Comparison of ENCODE assay signal across 18 cellular contexts in the genomic region with DNA sequence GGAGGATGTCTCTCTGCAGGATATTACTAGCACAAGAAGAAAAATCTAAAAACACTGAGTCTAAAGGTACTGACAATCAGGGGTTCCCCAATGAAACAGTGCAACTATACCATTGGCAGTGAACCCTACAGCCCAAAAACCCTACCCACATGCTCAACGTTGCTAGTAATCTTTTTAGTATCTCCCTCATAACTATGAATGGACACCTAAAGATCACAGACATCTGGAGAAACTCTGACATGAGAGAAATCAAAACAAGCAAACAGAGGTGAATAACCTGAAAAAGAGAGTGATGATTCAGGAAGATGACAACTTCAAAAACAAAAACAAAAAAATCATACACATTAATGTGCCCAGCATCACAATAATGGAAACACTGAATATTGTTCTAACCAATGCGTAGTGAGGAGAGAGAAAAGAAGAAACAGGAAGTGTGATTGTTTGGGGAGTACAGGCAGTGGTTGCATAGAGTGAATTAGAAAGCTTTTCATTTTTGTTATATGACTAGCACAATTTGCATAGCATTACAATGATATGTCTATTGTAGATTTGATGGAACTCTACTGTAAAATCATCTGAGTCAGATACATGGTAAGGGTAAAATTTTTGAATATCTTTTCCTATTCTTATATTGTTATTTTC.
DNase-seq lines count a peak whose midpoint lies in the region; ATAC-seq and TF ChIP-seq lines count a peak whose summit lies in the region.
"Had no signal": no experiment of that assay in that cellular context is flagged by ENCODE, and none has a peak within 500 bp of the region (broad histone marks: within the 10 kb centered on the region; RNA-seq: fewer than 3 reads in every experiment).

No MANE protein-coding gene starts in this region.

- H3K27ac Mint-ChIP-seq in activated T-cell treated with anti-CD3 and anti-CD28 coated beads, Interleukin-2, amount 50 U/mL, for 72 hours = no peak overlapping the region
- no peak overlapping the region for H3K27ac Mint-ChIP-seq in activated T-cell treated with anti-CD3 and anti-CD28 coated beads, Interleukin-2, amount 50 U/mL, for 24 hours
- H3K27ac Mint-ChIP-seq in stimulated activated effector memory CD8-positive, alpha-beta T cell treated with anti-CD3 and anti-CD28 coated beads, Interleukin-12 subunit alpha, Interleukin-12 subunit beta, amount 100 ng/mL, for 72 hours = no peak overlapping the region
- H3K27ac Mint-ChIP-seq: activated T-helper 1 cell treated with anti-CD3 and anti-CD28 coated beads, Interleukin-12 subunit alpha, Interleukin-12 subunit beta, Interleukin-2, Interleukin-4 antibody, amounts not matched to agents 30 ng/mL and 10 ng/mL and 1 ng/mL, durations not matched to agents 14 hours and 24 hours and 36 hours; CD4-positive, alpha-beta T cell; endodermal cell; memory B cell had no signal

- no peak overlapping the region for H3K4me3 Mint-ChIP-seq in activated T-cell treated with anti-CD3 and anti-CD28 coated beads, Interleukin-2, amount 50 U/mL, for 72 hours
- no peak overlapping the region for H3K4me3 Mint-ChIP-seq in activated T-cell treated with anti-CD3 and anti-CD28 coated beads, Interleukin-2, amount 50 U/mL, for 24 hours
- H3K4me3 Mint-ChIP-seq in stimulated activated effector memory CD8-positive, alpha-beta T cell treated with anti-CD3 and anti-CD28 coated beads, Interleukin-12 subunit alpha, Interleukin-12 subunit beta, amount 100 ng/mL, for 72 hours = no peak overlapping the region
- H3K4me3 Mint-ChIP-seq: activated T-helper 1 cell treated with anti-CD3 and anti-CD28 coated beads, Interleukin-12 subunit alpha, Interleukin-12 subunit beta, Interleukin-2, Interleukin-4 antibody, amounts not matched to agents 30 ng/mL and 10 ng/mL and 1 ng/mL, durations not matched to agents 14 hours and 24 hours and 36 hours; CD4-positive, alpha-beta T cell; endodermal cell; memory B cell had no signal

- DNase-seq in activated T-cell treated with anti-CD3 and anti-CD28 coated beads, Interleukin-2, amount 50 U/mL, for 72 hours = no peak
- DNase-seq in activated T-cell treated with anti-CD3 and anti-CD28 coated beads, Interleukin-2, amount 50 U/mL, for 24 hours = no peak
- DNase-seq in stimulated activated effector memory CD8-positive, alpha-beta T cell treated with anti-CD3 and anti-CD28 coated beads, Interleukin-12 subunit alpha, Interleukin-12 subunit beta, amount 100 ng/mL, for 72 hours (ENCODE audit: low spot score in 2 of 2) = no peak
- DNase-seq in hepatic stellate cell (ENCODE audit: low spot score) (no peak), coronary artery (ENCODE audit: low spot score) (no peak)
- DNase-seq: CD4-positive, alpha-beta T cell; central memory CD4-positive, alpha-beta T cell; endodermal cell; NCI-H1436; right cardiac atrium; stimulated activated CD4-positive, alpha-beta T cell treated with anti-CD3 and anti-CD28 coated beads, Interleukin-2, amount 100 ng/mL, for 24 hours had no signal

- no peak overlapping the region for H3K27ac ChIP-seq in coronary artery
- H3K27ac ChIP-seq: SJSA1, thoracic aorta had no signal

- peaks cover 3 to 9% of the 10 kb centered on the region in 2 donors for H3K9me3 Mint-ChIP-seq in activated T-cell treated with anti-CD3 and anti-CD28 coated beads, Interleukin-2, amount 50 U/mL, for 72 hours
- peaks cover 10% of the 10 kb centered on the region for H3K9me3 Mint-ChIP-seq in activated T-cell treated with anti-CD3 and anti-CD28 coated beads, Interleukin-2, amount 50 U/mL, for 24 hours
- H3K9me3 Mint-ChIP-seq in stimulated activated effector memory CD8-positive, alpha-beta T cell treated with anti-CD3 and anti-CD28 coated beads, Interleukin-12 subunit alpha, Interleukin-12 subunit beta, amount 100 ng/mL, for 72 hours = peaks cover 7% of the 10 kb centered on the region

- TF ChIP-seq CTCF in coronary artery (IDR thresholded peaks at IDR 0.05) = no peak

- peak; percentile 81 to 95 for ATAC-seq in activated T-cell treated with anti-CD3 and anti-CD28 coated beads, Interleukin-2, amount 50 U/mL, for 72 hours (replicated peaks in 1 of 2)
- ATAC-seq in GM21576 (IDR thresholded peaks at IDR 0.05; ENCODE audit: unreplicated experiment) = peak; percentile 66
- peak; percentile 76 for ATAC-seq in HG03103 (IDR thresholded peaks at IDR 0.05; ENCODE audit: low read depth, unreplicated experiment)
- ATAC-seq in stimulated activated effector memory CD8-positive, alpha-beta T cell treated with anti-CD3 and anti-CD28 coated beads, Interleukin-12 subunit alpha, Interleukin-12 subunit beta, amount 100 ng/mL, for 72 hours = peak; percentile 91
- no peak for ATAC-seq in HG03039 (IDR thresholded peaks at IDR 0.05; ENCODE audit: unreplicated experiment)
- ATAC-seq: right cardiac atrium had no signal

- H3K4me3 ChIP-seq in coronary artery = no peak overlapping the region
- H3K4me3 ChIP-seq: SJSA1, thoracic aorta had no signal

- peaks cover 0 to 1% of the 10 kb centered on the region in 2 donors for H3K36me3 Mint-ChIP-seq in activated T-cell treated with anti-CD3 and anti-CD28 coated beads, Interleukin-2, amount 50 U/mL, for 72 hours (ENCODE audit: insufficient read depth in 2 of 2)
- H3K36me3 Mint-ChIP-seq in activated T-cell treated with anti-CD3 and anti-CD28 coated beads, Interleukin-2, amount 50 U/mL, for 24 hours (ENCODE audit: low read depth) = no peaks in the 10 kb centered on the region
- no peaks in the 10 kb centered on the region for H3K36me3 Mint-ChIP-seq in stimulated activated effector memory CD8-positive, alpha-beta T cell treated with anti-CD3 and anti-CD28 coated beads, Interleukin-12 subunit alpha, Interleukin-12 subunit beta, amount 100 ng/mL, for 72 hours
- H3K36me3 Mint-ChIP-seq: memory B cell had no signal

- H3K27me3 Mint-ChIP-seq in activated T-cell treated with anti-CD3 and anti-CD28 coated beads, Interleukin-2, amount 50 U/mL, for 72 hours (ENCODE audit: low read depth) = peaks cover 21% of the 10 kb centered on the region
- peaks cover 14% of the 10 kb centered on the region for H3K27me3 Mint-ChIP-seq in activated T-cell treated with anti-CD3 and anti-CD28 coated beads, Interleukin-2, amount 50 U/mL, for 24 hours
- H3K27me3 Mint-ChIP-seq: CD4-positive, alpha-beta T cell; memory B cell had no signal

- peaks cover 4% of the 10 kb centered on the region for H3K4me1 Mint-ChIP-seq in activated T-cell treated with anti-CD3 and anti-CD28 coated beads, Interleukin-2, amount 50 U/mL, for 72 hours (ENCODE audit: low read depth)
- H3K4me1 Mint-ChIP-seq in activated T-cell treated with anti-CD3 and anti-CD28 coated beads, Interleukin-2, amount 50 U/mL, for 24 hours (ENCODE audit: low read depth) = no peaks in the 10 kb centered on the region
- peaks cover 5% of the 10 kb centered on the region for H3K4me1 Mint-ChIP-seq in stimulated activated effector memory CD8-positive, alpha-beta T cell treated with anti-CD3 and anti-CD28 coated beads, Interleukin-12 subunit alpha, Interleukin-12 subunit beta, amount 100 ng/mL, for 72 hours
- H3K4me1 Mint-ChIP-seq: endodermal cell, memory B cell had no signal
